In the genomic region with DNA sequence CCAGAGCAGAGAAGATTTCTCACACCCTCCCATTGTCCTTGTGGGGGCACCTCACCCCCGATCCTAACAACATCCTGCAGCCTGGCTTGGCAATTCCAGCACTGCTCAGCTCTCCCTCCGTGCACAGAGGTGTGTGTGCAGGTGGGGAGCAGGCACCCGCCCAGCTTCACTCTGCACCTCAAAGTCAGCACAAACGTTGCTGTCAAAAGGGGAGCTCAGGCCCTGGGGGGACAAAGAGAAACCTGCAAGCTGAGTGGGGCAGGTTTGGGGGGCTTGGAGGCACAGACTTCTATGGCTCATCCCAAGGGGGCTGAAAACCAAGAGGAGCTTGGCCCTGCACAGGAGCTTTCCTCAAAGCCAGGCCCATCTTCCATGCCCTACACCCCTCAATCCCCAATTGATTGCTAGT, we compare ENCODE assay signal across 23 cellular contexts.
A peak's percentile ranks its signal among the peaks of the same experiment; 100 is the strongest.
DNase-seq lines count a peak whose midpoint lies in the region; ATAC-seq and TF ChIP-seq lines count a peak whose summit lies in the region.
"Had no signal": no experiment of that assay in that cellular context is flagged by ENCODE, and none has a peak within 500 bp of the region (broad histone marks: within the 10 kb centered on the region; RNA-seq: fewer than 3 reads in every experiment).

No MANE protein-coding gene starts in this region.

- H3K36me3 ChIP-seq in right atrium auricular region (no peaks in the 10 kb centered on the region), HAP-1 (replicated peaks) (no peaks in the 10 kb centered on the region)
- H3K36me3 ChIP-seq: Peyer's patch, transverse colon had no signal

- in situ Hi-C loops in HAP-1 (cut with MboI; ENCODE audit: low sequenced_read_pairs): no loop called here

- no peak for TF ChIP-seq CTCF in right atrium auricular region (IDR thresholded peaks at IDR 0.05)

- H3K27ac ChIP-seq in right atrium auricular region: peak overlapping the region in 1 of 2 donors; percentile 85
- H3K27ac ChIP-seq: 22Rv1, Peyer's patch, psoas muscle had no signal

- H3K4me3 ChIP-seq in right atrium auricular region (no peak overlapping the region), HAP-1 (no peak overlapping the region)
- H3K4me3 ChIP-seq: Peyer's patch, psoas muscle, transverse colon had no signal

- ATAC-seq in activated CD4-positive, CD25-positive, alpha-beta regulatory T cell treated with anti-CD3 and anti-CD28 coated beads, Interleukin-2, amount 50 U/mL, for 24 hours: no peak
- ATAC-seq in left ventricle myocardium superior (no peak), GM19452 (IDR thresholded peaks at IDR 0.05; ENCODE audit: unreplicated experiment) (no peak)
- ATAC-seq: activated CD4-positive, alpha-beta T cell treated with anti-CD3 and anti-CD28 coated beads for 36 hours; psoas muscle; stimulated activated effector memory CD8-positive, alpha-beta T cell treated with anti-CD3 and anti-CD28 coated beads, Interleukin-12 subunit alpha, Interleukin-12 subunit beta, amount 100 ng/mL, for 72 hours had no signal

- intact Hi-C loops in left ventricle myocardium superior (cut with micrococcal nuclease): no loop called here

- H3K9me3 ChIP-seq in right atrium auricular region (no peaks in the 10 kb centered on the region), HAP-1 (no peaks in the 10 kb centered on the region)
- H3K9me3 ChIP-seq: Peyer's patch, psoas muscle, transverse colon had no signal

- H3K27me3 ChIP-seq in right atrium auricular region: no peaks in the 10 kb centered on the region
- H3K27me3 ChIP-seq in HAP-1 (ENCODE audit: low read depth): no peaks in the 10 kb centered on the region
- H3K27me3 ChIP-seq: Peyer's patch, transverse colon had no signal

- peak; percentile 20 for DNase-seq in activated CD4-positive, CD25-positive, alpha-beta regulatory T cell treated with anti-CD3 and anti-CD28 coated beads, Interleukin-2, amount 50 U/mL, for 72 hours
- DNase-seq in right atrium auricular region (ENCODE audit: low spot score): peak; percentile 56
- DNase-seq in left ventricle myocardium superior: no peak
- DNase-seq in mesenteric fat pad (ENCODE audit: low spot score): peak; percentile 49
- no peak for DNase-seq in HAP-1 (ENCODE audit: low spot score in 2 of 2)
- no peak for DNase-seq in NCI-H2196 treated with DMSO at 0.1 percent for 48 hours (lab: John Stamatoyannopoulos, UW; ENCODE audit: unreplicated experiment)
- DNase-seq: activated CD4-positive, alpha-beta T cell treated with anti-CD3 and anti-CD28 coated beads for 36 hours; DMS79; effector memory CD4-positive, alpha-beta T cell; GDM1; naive B cell; NCI-H146; NCI-H2107; NCI-H446; Peyer's patch; psoas muscle; SIG-M5; stimulated activated CD4-positive, alpha-beta T cell treated with anti-CD3 and anti-CD28 coated beads, Interleukin-4, amount 100 ng/mL, for 4 hours; transverse colon had no signal

- H3K4me1 ChIP-seq in right atrium auricular region (peaks cover 0 to 30% of the 10 kb centered on the region in 2 donors), HAP-1 (peaks cover 7% of the 10 kb centered on the region)
- H3K4me1 ChIP-seq: Peyer's patch, psoas muscle had no signal

Comparison
In these comparisons a context has a peak if more than half of its experiments do, and no peak if none do; other contexts are left out.
1. DNase-seq: peak in activated CD4-positive, CD25-positive, alpha-beta regulatory T cell treated with anti-CD3 and anti-CD28 coated beads, Interleukin-2, amount 50 U/mL, for 72 hours (single experiment), right atrium auricular region (single experiment) and mesenteric fat pad (single experiment); none in left ventricle myocardium superior (single experiment), HAP-1 (0 of 2) and NCI-H2196 treated with DMSO at 0.1 percent for 48 hours (single experiment).